ENCODE assay signal across 8 cellular contexts in the genomic region with DNA sequence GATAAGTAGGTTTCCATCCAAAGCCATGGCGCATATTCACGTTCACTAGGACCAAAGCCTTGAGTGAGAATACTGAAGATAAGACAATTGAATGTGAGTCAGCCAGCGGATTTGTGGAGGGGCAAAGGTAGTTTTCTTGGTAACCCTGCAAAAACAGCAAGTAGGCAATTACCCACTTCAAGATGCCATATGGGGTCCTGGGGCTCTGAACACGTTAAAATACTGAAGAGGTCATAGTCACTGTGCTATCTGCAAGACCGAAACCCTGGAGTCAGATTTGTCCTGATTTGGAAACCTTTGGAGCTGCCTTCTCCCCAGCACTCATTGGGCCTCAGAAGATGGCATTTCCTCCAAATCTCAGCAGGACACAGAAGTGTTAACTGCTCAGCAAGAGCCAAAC.
"Had no signal": no experiment of that assay in that cellular context is flagged by ENCODE, and none has a peak within 500 bp of the region (broad histone marks: within the 10 kb centered on the region; RNA-seq: fewer than 3 reads in every experiment).

No MANE protein-coding gene starts in this region.

- DNase-seq: GDM1, GF-D8 had no signal

- FAIRE-seq: G401.6, GM12878, GM12891, GM12892, GM18507, GM19239 had no signal

- H3K4me3 ChIP-seq: GM12878 had no signal
